Comparison of ENCODE assay signal across 8 cellular contexts in the genomic region with DNA sequence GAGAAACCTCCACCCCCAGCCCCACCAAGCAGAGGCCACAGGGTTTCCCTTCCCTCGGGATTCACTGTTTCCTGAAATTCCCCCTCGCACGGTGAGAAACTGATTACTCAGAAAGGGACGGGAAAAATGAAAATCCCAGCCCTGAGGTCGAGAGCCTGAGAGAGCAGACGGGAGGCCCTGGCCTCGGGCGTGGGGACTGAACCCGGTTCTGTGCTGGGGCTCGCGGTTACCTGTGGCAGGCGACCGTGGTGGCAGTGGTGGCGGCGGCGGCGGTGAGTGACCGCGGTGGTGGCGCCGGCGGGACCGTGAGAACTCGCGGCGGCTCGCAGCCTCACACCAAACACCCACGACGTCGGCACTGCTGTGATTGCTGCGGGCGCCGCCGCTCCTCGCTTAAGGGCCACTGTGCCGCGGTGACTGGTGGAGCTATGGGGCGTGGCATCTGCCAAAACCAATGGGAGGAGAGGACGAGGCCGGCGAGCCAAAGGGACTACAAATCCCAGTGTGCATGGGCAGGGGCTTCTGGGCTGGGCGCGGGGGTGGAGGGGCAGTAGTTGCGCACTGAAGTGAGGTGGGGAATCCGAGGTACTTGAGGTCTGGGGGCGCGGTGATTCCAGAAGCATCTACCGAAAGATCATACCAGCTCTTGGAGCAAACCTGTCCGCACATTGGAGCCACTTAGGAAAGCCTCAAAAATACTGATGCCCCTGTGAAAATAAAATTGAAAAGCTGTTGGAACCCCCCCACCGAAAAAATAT. TPM values are rescaled to one million over a fixed set of nuclear protein-coding genes. Genes with fewer than 3 reads are reported as not detected.
DNase-seq lines count a peak whose midpoint lies in the region; ATAC-seq, FAIRE-seq and TF ChIP-seq lines count a peak whose summit lies in the region.

Gene LGMN (minus strand): TSS at position 369 of the 758 bp plus-strand sequence. CDS start 15,841 bp downstream, outside the sequence.

- no peak for TF ChIP-seq CTCF in AG09319 (IDR thresholded peaks at IDR 0.05; ENCODE audit: low read depth, low read length)

- peak; percentile 79 for ATAC-seq in GM19035 (IDR thresholded peaks at IDR 0.05; ENCODE audit: unreplicated experiment)
- peak; percentile 86 for ATAC-seq in HG03354 (IDR thresholded peaks at IDR 0.05; ENCODE audit: poor library complexity, severe bottlenecking, unreplicated experiment)

- peak; percentile 21 for FAIRE-seq in endometrium (lab: Jason Lieb, UNC)

- DNase-seq in AG09319 (ENCODE audit: extremely low read depth, low read depth), result peak; percentile 72
- peak; percentile 98 for DNase-seq in NCI-H748 treated with DMSO at 0.1 percent for 48 hours (lab: John Stamatoyannopoulos, UW)
- DNase-seq in activated T-cell treated with anti-CD3 and anti-CD28 coated beads for 1 hour (ENCODE audit: low read depth), result peak; percentile 77
- DNase-seq in mesenteric fat pad (ENCODE audit: low spot score), result peak; percentile 98
- peak; percentile 67 for DNase-seq in stimulated activated CD8-positive, alpha-beta memory T cell treated with anti-CD3 and anti-CD28 coated beads, Interleukin-12 subunit alpha, Interleukin-12 subunit beta, amount 100 ng/mL, for 4 hours (ENCODE audit: low read depth)

RNA-seq across cellular contexts. Expression of gene LGMN, which starts in this region (rescaled TPM):
- total RNA-seq in mesenteric fat pad, result 150 TPM

Comparison
In these comparisons a context has a peak if more than half of its experiments do, and no peak if none do; other contexts are left out.
1. Peak in every context shown above with its lines: DNase-seq and ATAC-seq.